22 cellular contexts compared by ENCODE assay signal in the genomic region with DNA sequence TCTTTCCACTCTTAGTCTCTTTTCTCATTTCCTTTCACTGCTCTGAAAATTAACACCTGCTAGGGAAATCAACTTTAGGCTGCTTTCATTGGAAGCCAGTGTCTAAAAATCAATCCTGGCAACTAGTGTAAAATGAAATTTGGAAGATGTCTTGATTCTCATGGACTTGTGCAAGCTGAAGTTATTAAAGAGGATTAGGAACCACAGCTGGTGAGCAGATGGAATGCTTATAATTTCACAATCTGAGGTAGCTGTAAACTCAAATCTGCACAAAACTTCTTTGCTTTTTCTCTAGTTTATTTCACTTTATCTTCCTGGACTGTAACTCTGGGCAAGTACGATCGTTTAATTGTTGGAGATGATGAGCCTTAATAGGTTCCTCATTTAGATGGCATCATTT.
DNase-seq lines count a peak whose midpoint lies in the region; ATAC-seq, FAIRE-seq and TF ChIP-seq lines count a peak whose summit lies in the region.
"Had no signal": no experiment of that assay in that cellular context is flagged by ENCODE, and none has a peak within 500 bp of the region (broad histone marks: within the 10 kb centered on the region; RNA-seq: fewer than 3 reads in every experiment).

No MANE protein-coding gene starts in this region.

- H3K9me3 Mint-ChIP-seq in effector memory CD8-positive, alpha-beta T cell = no peaks in the 10 kb centered on the region
- H3K9me3 Mint-ChIP-seq in immature natural killer cell = no peaks in the 10 kb centered on the region
- H3K9me3 Mint-ChIP-seq in CD8-positive, alpha-beta T cell = no peaks in the 10 kb centered on the region
- H3K9me3 Mint-ChIP-seq: CD8-positive, alpha-beta memory T cell had no signal

- intact Hi-C loops in A673 (cut with micrococcal nuclease; ENCODE audit: unreplicated experiment) (no loop called here), kidney (cut with DNase I) (no loop called here)
- intact Hi-C loops in CD8-positive, alpha-beta T cell (cut with DNase I, micrococcal nuclease) = loop anchor here in 1 of 2 experiments (10.0 kb wide), 1 partner anchor 238 kb away; the partner anchor contains the start of gene FNDC3B

- no peak overlapping the region for H3K4me3 Mint-ChIP-seq in effector memory CD8-positive, alpha-beta T cell
- no peak overlapping the region for H3K4me3 Mint-ChIP-seq in immature natural killer cell
- H3K4me3 Mint-ChIP-seq in CD8-positive, alpha-beta T cell = no peak overlapping the region
- H3K4me3 Mint-ChIP-seq: activated CD8-positive, alpha-beta memory T cell treated with anti-CD3 and anti-CD28 coated beads, Interleukin-2, amount 10 ng/mL, durations not matched to agents 7 days and 5 days; CD8-positive, alpha-beta memory T cell; T-helper 17 cell had no signal

- H3K27me3 Mint-ChIP-seq in effector memory CD8-positive, alpha-beta T cell = no peaks in the 10 kb centered on the region
- peaks cover 0 to 5% (median 2%) of the 10 kb centered on the region in 3 donors for H3K27me3 Mint-ChIP-seq in immature natural killer cell (ENCODE audit: low read depth in 3 of 3)
- no peaks in the 10 kb centered on the region for H3K27me3 Mint-ChIP-seq in CD8-positive, alpha-beta T cell (ENCODE audit: low read depth)
- H3K27me3 Mint-ChIP-seq: activated CD8-positive, alpha-beta memory T cell treated with anti-CD3 and anti-CD28 coated beads, Interleukin-2, amount 10 ng/mL, durations not matched to agents 7 days and 5 days; CD8-positive, alpha-beta memory T cell; T-helper 17 cell had no signal

- peaks cover 8% of the 10 kb centered on the region for H3K36me3 Mint-ChIP-seq in effector memory CD8-positive, alpha-beta T cell (ENCODE audit: insufficient read depth)
- peaks cover 11 to 21% (median 12%) of the 10 kb centered on the region in 3 donors for H3K36me3 Mint-ChIP-seq in immature natural killer cell
- peaks cover 6% of the 10 kb centered on the region for H3K36me3 Mint-ChIP-seq in CD8-positive, alpha-beta T cell

- H3K27ac ChIP-seq in A673 (ENCODE audit: low read depth, low read length, poor library complexity, severe bottlenecking) (peak overlapping the region; percentile 29), kidney (ENCODE audit: low read depth in 2 of 2, low read length in 2 of 2) (no peak overlapping the region)
- H3K27ac ChIP-seq in CD8-positive, alpha-beta T cell (ENCODE audit: low read depth, low read length) = no peak overlapping the region
- H3K27ac ChIP-seq: A549, prostate gland had no signal

- POLR2A ChIA-PET in A673 (lab: Charles Lee; ENCODE audit: low non-redundant PET) = no interaction called here
- POLR2A ChIA-PET in CD8-positive, alpha-beta T cell (lab: Charles Lee) = no interaction called here

- peaks cover 22% of the 10 kb centered on the region for H3K4me1 ChIP-seq in A673 (ENCODE audit: insufficient read depth, low read length, poor library complexity, severe bottlenecking)
- no peaks in the 10 kb centered on the region for H3K4me1 ChIP-seq in CD8-positive, alpha-beta T cell (ENCODE audit: insufficient read depth, low read length)
- H3K4me1 ChIP-seq in kidney (ENCODE audit: control insufficient read depth in 1 of 2, insufficient read depth in 1 of 2, low read depth in 1 of 2, low read length in 2 of 2) = peaks cover 0 to 2% of the 10 kb centered on the region in 2 donors
- H3K4me1 ChIP-seq: prostate gland had no signal

- H3K4me1 Mint-ChIP-seq in effector memory CD8-positive, alpha-beta T cell (ENCODE audit: low read depth in 2 of 2) = peaks cover 4 to 12% of the 10 kb centered on the region in 2 donors
- H3K4me1 Mint-ChIP-seq in immature natural killer cell = peaks cover 40 to 74% of the 10 kb centered on the region in 2 donors
- H3K4me1 Mint-ChIP-seq in CD8-positive, alpha-beta T cell (ENCODE audit: low read depth) = no peaks in the 10 kb centered on the region
- H3K4me1 Mint-ChIP-seq: activated CD8-positive, alpha-beta memory T cell treated with anti-CD3 and anti-CD28 coated beads, Interleukin-2, amount 10 ng/mL, durations not matched to agents 7 days and 5 days had no signal

- H3K36me3 ChIP-seq in A673 (ENCODE audit: insufficient read depth, low read length, poor library complexity, severe bottlenecking) = no peaks in the 10 kb centered on the region
- no peaks in the 10 kb centered on the region for H3K36me3 ChIP-seq in CD8-positive, alpha-beta T cell (ENCODE audit: insufficient read depth, low read length)
- H3K36me3 ChIP-seq in kidney (ENCODE audit: control insufficient read depth in 1 of 2, insufficient read depth in 2 of 2, low read length in 2 of 2) = peaks cover 0 to 5% of the 10 kb centered on the region in 2 donors
- H3K36me3 ChIP-seq: prostate gland, transverse colon had no signal

- peak overlapping the region; percentile 4 to 13 for H3K27ac Mint-ChIP-seq in effector memory CD8-positive, alpha-beta T cell
- peak overlapping the region in 4 of 6 donors; percentile 14 to 58 (median 32) for H3K27ac Mint-ChIP-seq in immature natural killer cell
- no peak overlapping the region for H3K27ac Mint-ChIP-seq in CD8-positive, alpha-beta T cell
- H3K27ac Mint-ChIP-seq: activated CD8-positive, alpha-beta memory T cell treated with anti-CD3 and anti-CD28 coated beads, Interleukin-2, amount 10 ng/mL, durations not matched to agents 7 days and 5 days; T-helper 17 cell had no signal

- DNase-seq in A673 (ENCODE audit: low spot score) = peak; percentile 55
- DNase-seq in HCEC 1CT = peak; percentile 72
- DNase-seq in effector memory CD8-positive, alpha-beta T cell = no peak
- DNase-seq in immature natural killer cell = no peak
- no peak for DNase-seq in SW 1271 (lab: John Stamatoyannopoulos, UW)
- no peak for DNase-seq in CD8-positive, alpha-beta T cell
- DNase-seq in kidney = no peak
- DNase-seq in HuH-7 (ENCODE audit: low spot score) = no peak
- DNase-seq: activated CD4-positive, CD25-positive, alpha-beta regulatory T cell; activated CD8-positive, alpha-beta memory T cell treated with anti-CD3 and anti-CD28 coated beads, Interleukin-2, amount 10 ng/mL, durations not matched to agents 7 days and 5 days; activated gamma-delta T cell; aorta; CD8-positive, alpha-beta memory T cell; dermis blood vessel endothelial cell; NCI-H1694; stimulated activated CD4-positive, alpha-beta T cell treated with anti-CD3 and anti-CD28 coated beads, Interleukin-12 subunit alpha, Interleukin-12 subunit beta, amount 100 ng/mL, for 4 hours; stimulated activated naive CD4-positive, alpha-beta T cell; T-helper 17 cell; transverse colon had no signal

- TF ChIP-seq CTCF in A673 (conservative IDR thresholded peaks at IDR 0.05; ENCODE audit: low read depth, low read length) = no peak
- TF ChIP-seq CTCF in CD8-positive, alpha-beta T cell (IDR thresholded peaks at IDR 0.05) = no peak
- no peak for TF ChIP-seq CTCF in kidney (IDR thresholded peaks at IDR 0.05; ENCODE audit: borderline replicate concordance, extremely low read depth, insufficient read depth)

- CTCF ChIA-PET in A673 (lab: Charles Lee) = interaction anchor here (0.6 kb wide), 1 partner anchor 60 kb away, joined by 3 read pairs; no protein-coding TSS in a partner anchor
- CTCF ChIA-PET in CD8-positive, alpha-beta T cell (lab: Charles Lee) = no interaction called here

- no peak for ATAC-seq in effector memory CD8-positive, alpha-beta T cell (replicated peaks)
- ATAC-seq in CD8-positive, alpha-beta T cell = no peak
- ATAC-seq: A549; activated CD8-positive, alpha-beta memory T cell treated with anti-CD3 and anti-CD28 coated beads, Interleukin-2, amount 10 ng/mL, durations not matched to agents 7 days and 5 days; left lobe of liver; T-helper 17 cell had no signal

- FAIRE-seq in kidney (lab: Jason Lieb, UNC) = no peak
- FAIRE-seq: A549 had no signal

- no TSS peak for BruUV-seq in A673 (replicated peaks; lab: Mats Ljungman, UMichigan)

- H3K9me3 ChIP-seq in A673 (ENCODE audit: low read depth, low read length, poor library complexity, severe bottlenecking) = no peaks in the 10 kb centered on the region
- no peaks in the 10 kb centered on the region for H3K9me3 ChIP-seq in CD8-positive, alpha-beta T cell (ENCODE audit: low read length)
- H3K9me3 ChIP-seq in kidney (ENCODE audit: control insufficient read depth in 1 of 2, low read length in 2 of 2) = no peaks in the 10 kb centered on the region
- H3K9me3 ChIP-seq: A549, prostate gland, transverse colon had no signal

- no peaks in the 10 kb centered on the region for H3K27me3 ChIP-seq in A673 (replicated peaks; ENCODE audit: insufficient read depth, low read depth, low read length, poor library complexity)
- no peaks in the 10 kb centered on the region for H3K27me3 ChIP-seq in CD8-positive, alpha-beta T cell (ENCODE audit: insufficient read depth, low read length)
- H3K27me3 ChIP-seq: transverse colon had no signal

- H3K4me3 ChIP-seq in A673 (ENCODE audit: low read depth, low read length, poor library complexity, severe bottlenecking) (no peak overlapping the region), kidney (ENCODE audit: low read length in 2 of 2) (no peak overlapping the region)
- no peak overlapping the region for H3K4me3 ChIP-seq in CD8-positive, alpha-beta T cell (ENCODE audit: low read depth, low read length)
- H3K4me3 ChIP-seq: A549, prostate gland, transverse colon had no signal

- no peak overlapping the region for H3K9ac ChIP-seq in kidney (ENCODE audit: low read length in 2 of 2)

Comparison
In these comparisons a context has a peak if more than half of its experiments do, and no peak if none do; other contexts are left out.
1. DNase-seq: peak in A673 (single experiment) and HCEC 1CT (single experiment); none in effector memory CD8-positive, alpha-beta T cell (0 of 3), immature natural killer cell (0 of 3), SW 1271 (0 of 2), CD8-positive, alpha-beta T cell (0 of 7), kidney (single experiment) and HuH-7 (single experiment).